Comparison of ENCODE assay signal across 8 cellular contexts in genomic region chr13:77779461-77780272, GRCh38.
A peak's percentile ranks its signal among the peaks of the same experiment; 100 is the strongest.
DNase-seq lines count a peak whose midpoint lies in the region; ATAC-seq, FAIRE-seq and TF ChIP-seq lines count a peak whose summit lies in the region.

No MANE protein-coding gene starts in this region.

- TF ChIP-seq POLR2A in suprapubic skin (IDR thresholded peaks at IDR 0.05), result no peak

- no peak for FAIRE-seq in bronchial epithelial cell (lab: Jason Lieb, UNC)

- peak overlapping the region; percentile 11 for H3K4me3 ChIP-seq in Jurkat, Clone E6-1 (ENCODE audit: low read length)
- H3K4me3 ChIP-seq in bronchial epithelial cell (ENCODE audit: low read depth, low read length) (no peak overlapping the region), suprapubic skin (no peak overlapping the region)

- H3K27ac ChIP-seq in suprapubic skin, result no peak overlapping the region

- peaks cover 6% of the 10 kb centered on the region for H3K4me1 ChIP-seq in suprapubic skin

- TF ChIP-seq CTCF in bronchial epithelial cell (IDR thresholded peaks at IDR 0.05; ENCODE audit: insufficient read depth, low read length, severe bottlenecking), result peak; percentile 32
- peak; percentile 56 to 58 for TF ChIP-seq CTCF in suprapubic skin (IDR thresholded peaks at IDR 0.05)

- 20% methylated on average over 3 of the region's 3 CpGs for WGBS in suprapubic skin

- H3K36me3 ChIP-seq in bronchial epithelial cell (ENCODE audit: control insufficient read depth, insufficient read depth, low read length), result no peaks in the 10 kb centered on the region
- no peaks in the 10 kb centered on the region for H3K36me3 ChIP-seq in suprapubic skin

- H3K9me3 ChIP-seq in suprapubic skin, result no peaks in the 10 kb centered on the region

- no peak for TF ChIP-seq EP300 in suprapubic skin (IDR thresholded peaks at IDR 0.05)

- H3K27me3 ChIP-seq in bronchial epithelial cell (ENCODE audit: control insufficient read depth, insufficient read depth, low read length) (no peaks in the 10 kb centered on the region), suprapubic skin (no peaks in the 10 kb centered on the region)

- peak; percentile 28 for DNase-seq in stimulated activated CD4-positive, alpha-beta T cell treated with anti-CD3 and anti-CD28 coated beads, Interleukin-4, amount 100 ng/mL, for 24 hours
- no peak for DNase-seq in stimulated activated CD4-positive, alpha-beta T cell treated with anti-CD3 and anti-CD28 coated beads, Interleukin-4, amount 100 ng/mL, for 1 hour
- peak; percentile 91 for DNase-seq in Jurkat, Clone E6-1 (ENCODE audit: low read depth, low spot score)
- DNase-seq in OCI-M2 (lab: John Stamatoyannopoulos, UW; ENCODE audit: unreplicated experiment) (peak; percentile 65), bronchial epithelial cell (ENCODE audit: low read depth) (peak; percentile 76), kidney tubule cell (ENCODE audit: low spot score) (peak; percentile 80), suprapubic skin (ENCODE audit: low spot score in 2 of 2) (no peak)

- ATAC-seq in GM21825 (IDR thresholded peaks at IDR 0.05; ENCODE audit: unreplicated experiment), result peak; percentile 83

Comparison
In these comparisons a context has a peak if more than half of its experiments do, and no peak if none do; other contexts are left out.
1. DNase-seq: peak in stimulated activated CD4-positive, alpha-beta T cell treated with anti-CD3 and anti-CD28 coated beads, Interleukin-4, amount 100 ng/mL, for 24 hours (single experiment), Jurkat, Clone E6-1 (single experiment), OCI-M2 (single experiment), bronchial epithelial cell (single experiment) and kidney tubule cell (single experiment); none in stimulated activated CD4-positive, alpha-beta T cell treated with anti-CD3 and anti-CD28 coated beads, Interleukin-4, amount 100 ng/mL, for 1 hour (single experiment) and suprapubic skin (0 of 2).